Comparison of ENCODE assay signal across 17 cellular contexts in the genomic region with DNA sequence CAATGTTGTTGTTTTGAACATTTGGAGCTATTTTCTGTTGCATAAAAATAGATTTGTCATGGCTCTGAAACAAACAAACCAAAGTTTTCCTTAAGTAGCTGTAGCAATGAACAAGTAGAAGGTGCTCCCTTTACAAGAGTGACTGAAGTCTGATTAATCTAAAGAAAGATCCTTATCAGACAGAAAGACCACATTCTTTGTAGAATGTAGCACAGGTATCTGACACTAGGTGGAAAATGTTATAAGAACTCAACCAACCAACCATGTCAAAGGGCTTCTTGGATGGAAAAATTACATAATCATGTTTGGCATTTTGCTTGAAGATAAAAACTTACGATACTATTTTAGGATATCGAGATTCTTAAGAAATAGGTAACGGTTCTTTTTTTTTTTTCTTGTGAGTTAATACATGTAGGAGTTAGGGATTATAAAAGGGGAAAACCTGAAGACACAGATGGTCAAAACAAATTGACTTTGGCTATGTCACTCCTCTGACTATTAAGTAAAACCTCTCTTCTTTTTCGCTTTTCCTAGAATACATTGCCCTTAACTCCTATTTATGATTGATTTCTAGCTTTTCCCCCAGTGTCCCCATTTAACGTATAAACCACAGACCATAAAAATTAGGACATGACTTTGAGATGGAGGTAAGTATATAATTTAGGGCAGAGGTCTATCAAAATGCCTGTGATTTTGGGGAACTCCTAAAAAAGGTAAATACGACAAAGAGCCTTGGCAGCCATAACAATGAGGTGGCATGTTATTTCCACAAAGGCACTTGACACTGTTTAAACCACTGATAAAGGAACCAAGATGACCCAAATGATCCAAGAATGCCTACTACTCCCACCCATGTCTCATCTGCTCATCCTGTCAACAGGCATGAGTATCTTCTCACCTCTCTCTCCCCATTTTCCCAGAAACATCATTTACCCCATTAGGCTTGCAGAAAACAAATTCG.
DNase-seq lines count a peak whose midpoint lies in the region; ATAC-seq and TF ChIP-seq lines count a peak whose summit lies in the region.
"Had no signal": no experiment of that assay in that cellular context is flagged by ENCODE, and none has a peak within 500 bp of the region (broad histone marks: within the 10 kb centered on the region; RNA-seq: fewer than 3 reads in every experiment).

No MANE protein-coding gene starts in this region.

- intact Hi-C loops in OCI-LY7 (cut with micrococcal nuclease; ENCODE audit: unreplicated experiment): no loop called here

- H3K4me1 ChIP-seq in OCI-LY7 (ENCODE audit: insufficient read depth, low read length, poor library complexity, severe bottlenecking) (peaks cover 42% of the 10 kb centered on the region), parathyroid adenoma (peaks cover 25% of the 10 kb centered on the region)
- H3K4me1 ChIP-seq: A549, spleen, uterus had no signal

- H3K9me3 ChIP-seq in OCI-LY7 (ENCODE audit: low read length): no peaks in the 10 kb centered on the region
- H3K9me3 ChIP-seq in parathyroid adenoma (ENCODE audit: control insufficient read depth, low read length): no peaks in the 10 kb centered on the region
- H3K9me3 ChIP-seq: A549, heart left ventricle, spleen, uterus had no signal

- H3K36me3 Mint-ChIP-seq in activated CD8-positive, alpha-beta memory T cell treated with anti-CD3 and anti-CD28 coated beads, Interleukin-2, amount 10 ng/mL, durations not matched to agents 7 days and 5 days: peaks cover 31% of the 10 kb centered on the region
- peaks cover 32% of the 10 kb centered on the region for H3K36me3 Mint-ChIP-seq in activated naive CD8-positive, alpha-beta T cell treated with anti-CD3 and anti-CD28 coated beads, Interleukin-2, amount 50 U/mL, for 24 hours (ENCODE audit: low read depth)

- no peaks in the 10 kb centered on the region for H3K9me3 Mint-ChIP-seq in activated CD8-positive, alpha-beta memory T cell treated with anti-CD3 and anti-CD28 coated beads, Interleukin-2, amount 10 ng/mL, durations not matched to agents 7 days and 5 days (ENCODE audit: low read depth)
- no peaks in the 10 kb centered on the region for H3K9me3 Mint-ChIP-seq in activated naive CD8-positive, alpha-beta T cell treated with anti-CD3 and anti-CD28 coated beads, Interleukin-2, amount 50 U/mL, for 24 hours
- H3K9me3 Mint-ChIP-seq: nephron progenitor cell had no signal

- BruUV-seq in OCI-LY7 (replicated peaks; lab: Mats Ljungman, UMichigan): no TSS peak

- H3K27ac ChIP-seq in OCI-LY7 (ENCODE audit: low read depth, low read length, poor library complexity, severe bottlenecking): no peak overlapping the region
- peak overlapping the region; percentile 69 for H3K27ac ChIP-seq in parathyroid adenoma
- H3K27ac ChIP-seq: A549, GM23248, heart left ventricle, spleen, uterus had no signal

- H3K4me1 Mint-ChIP-seq in activated CD8-positive, alpha-beta memory T cell treated with anti-CD3 and anti-CD28 coated beads, Interleukin-2, amount 10 ng/mL, durations not matched to agents 7 days and 5 days: peaks cover 22% of the 10 kb centered on the region
- peaks cover 48% of the 10 kb centered on the region for H3K4me1 Mint-ChIP-seq in activated naive CD8-positive, alpha-beta T cell treated with anti-CD3 and anti-CD28 coated beads, Interleukin-2, amount 50 U/mL, for 24 hours

- no peaks in the 10 kb centered on the region for H3K36me3 ChIP-seq in OCI-LY7 (ENCODE audit: insufficient read depth, low read length)
- no peaks in the 10 kb centered on the region for H3K36me3 ChIP-seq in parathyroid adenoma (ENCODE audit: control insufficient read depth, insufficient read depth, low read length)
- H3K36me3 ChIP-seq: uterus had no signal

- H4K20me1 ChIP-seq in OCI-LY7 (ENCODE audit: insufficient read depth, low read length): no peaks in the 10 kb centered on the region

- no peak; the same call in 1 of the 2 replicates for TF ChIP-seq CTCF in OCI-LY7 (conservative IDR thresholded peaks at IDR 0.05; ENCODE audit: low read length)
- peak; percentile 22 for TF ChIP-seq CTCF in parathyroid adenoma (IDR thresholded peaks at IDR 0.05)

- peak overlapping the region; percentile 38 for H3K27ac Mint-ChIP-seq in activated CD8-positive, alpha-beta memory T cell treated with anti-CD3 and anti-CD28 coated beads, Interleukin-2, amount 10 ng/mL, durations not matched to agents 7 days and 5 days
- H3K27ac Mint-ChIP-seq in activated naive CD8-positive, alpha-beta T cell treated with anti-CD3 and anti-CD28 coated beads, Interleukin-2, amount 50 U/mL, for 24 hours: peak overlapping the region; percentile 93

- no peaks in the 10 kb centered on the region for H3K9me2 ChIP-seq in OCI-LY7 (ENCODE audit: insufficient read depth, low read length)

- no peaks in the 10 kb centered on the region for H3K27me3 ChIP-seq in parathyroid adenoma (ENCODE audit: control insufficient read depth, insufficient read depth, low read length)
- H3K27me3 ChIP-seq: heart left ventricle, spleen, uterus had no signal

- H3K4me3 ChIP-seq in OCI-LY7 (ENCODE audit: low read depth, low read length, poor library complexity, severe bottlenecking): no peak overlapping the region
- no peak overlapping the region for H3K4me3 ChIP-seq in parathyroid adenoma (ENCODE audit: low read depth, low read length)
- H3K4me3 ChIP-seq: A549, GM23248, heart left ventricle, spleen, uterus had no signal

- no peak overlapping the region for H3K4me2 ChIP-seq in OCI-LY7 (ENCODE audit: low read length)
- H3K4me2 ChIP-seq in parathyroid adenoma (ENCODE audit: low read length): peak overlapping the region; percentile 16
- H3K4me2 ChIP-seq: A549 had no signal

- CTCF ChIA-PET in activated CD8-positive, alpha-beta memory T cell treated with anti-CD3 and anti-CD28 coated beads, Interleukin-2, amount 10 ng/mL, durations not matched to agents 7 days and 5 days (lab: Charles Lee): interaction anchor here (1.3 to 1.5 kb wide), 3 partner anchors 23 to 76 kb away, joined by 3 to 4 read pairs (median 3); no protein-coding TSS in a partner anchor
- CTCF ChIA-PET in OCI-LY7 (lab: Charles Lee; ENCODE audit: unreplicated experiment): no interaction called here

- POLR2A ChIA-PET in OCI-LY7 (lab: Charles Lee): interaction anchor here (0.6 to 1.1 kb wide), 2 partner anchors 15 to 18 kb away, joined by 3 to 4 read pairs; no protein-coding TSS in a partner anchor

- DNase-seq in activated CD8-positive, alpha-beta memory T cell treated with anti-CD3 and anti-CD28 coated beads, Interleukin-2, amount 10 ng/mL, durations not matched to agents 7 days and 5 days: no peak
- DNase-seq in activated CD8-positive, alpha-beta memory T cell treated with anti-CD3 and anti-CD28 coated beads, Interleukin-2, amount 50 U/mL, for 48 hours: no peak
- DNase-seq in OCI-LY7 (ENCODE audit: low spot score): no peak
- DNase-seq in activated naive CD8-positive, alpha-beta T cell treated with anti-CD3 and anti-CD28 coated beads, Interleukin-2, amount 50 U/mL, for 24 hours: no peak
- DNase-seq in NCI-H1105 treated with DMSO at 0.1 percent for 48 hours (lab: John Stamatoyannopoulos, UW): no peak
- no peak for DNase-seq in effector CD8-positive, alpha-beta T cell (lab: John Stamatoyannopoulos, UW)
- no peak for DNase-seq in activated gamma-delta T cell treated with Interleukin-2 at 50 U/mL for 16 hours
- DNase-seq: GM23248, heart left ventricle, mesenchymal stem cell, NCI-H1694, nephron progenitor cell, SHP77 treated with DMSO at 0.1 percent for 48 hours, spleen, uterus had no signal

- H3K79me2 ChIP-seq in OCI-LY7 (ENCODE audit: insufficient read depth, low read depth, low read length): no peaks in the 10 kb centered on the region
- no peaks in the 10 kb centered on the region for H3K79me2 ChIP-seq in parathyroid adenoma

- H2AFZ ChIP-seq in OCI-LY7 (ENCODE audit: low read length) (peak overlapping the region; percentile 16; the same call in 1 of the 2 replicates), parathyroid adenoma (no peak overlapping the region)
- H2AFZ ChIP-seq: GM23248 had no signal

- no peak overlapping the region for H3K9ac ChIP-seq in parathyroid adenoma
- H3K9ac ChIP-seq: GM23248 had no signal

- no peak overlapping the region for H3K4me3 Mint-ChIP-seq in activated CD8-positive, alpha-beta memory T cell treated with anti-CD3 and anti-CD28 coated beads, Interleukin-2, amount 10 ng/mL, durations not matched to agents 7 days and 5 days
- H3K4me3 Mint-ChIP-seq in activated naive CD8-positive, alpha-beta T cell treated with anti-CD3 and anti-CD28 coated beads, Interleukin-2, amount 50 U/mL, for 24 hours: peak overlapping the region; percentile 22
- H3K4me3 Mint-ChIP-seq: nephron progenitor cell had no signal

- ATAC-seq in activated CD8-positive, alpha-beta memory T cell treated with anti-CD3 and anti-CD28 coated beads, Interleukin-2, amount 10 ng/mL, durations not matched to agents 7 days and 5 days: peak; percentile 81
- peak; percentile 86 for ATAC-seq in activated naive CD8-positive, alpha-beta T cell treated with anti-CD3 and anti-CD28 coated beads, Interleukin-2, amount 50 U/mL, for 24 hours
- ATAC-seq: A549, heart left ventricle had no signal

- H3K27me3 Mint-ChIP-seq in activated CD8-positive, alpha-beta memory T cell treated with anti-CD3 and anti-CD28 coated beads, Interleukin-2, amount 10 ng/mL, durations not matched to agents 7 days and 5 days: no peaks in the 10 kb centered on the region
- no peaks in the 10 kb centered on the region for H3K27me3 Mint-ChIP-seq in activated naive CD8-positive, alpha-beta T cell treated with anti-CD3 and anti-CD28 coated beads, Interleukin-2, amount 50 U/mL, for 24 hours
